Comparison of ENCODE assay signal across 8 cellular contexts in genomic region chr2:38653715-38654494, GRCh38. TPM values are rescaled to one million over a fixed set of nuclear protein-coding genes. Genes with fewer than 3 reads are reported as not detected.
DNase-seq lines count a peak whose midpoint lies in the region; ATAC-seq, FAIRE-seq and TF ChIP-seq lines count a peak whose summit lies in the region.

No MANE protein-coding gene starts in this region.

- H3K4me3 Mint-ChIP-seq in T-helper 17 cell (peak overlapping the region; percentile 57), astrocyte (ENCODE audit: unreplicated experiment) (no peak overlapping the region)

- TF ChIP-seq CTCF in astrocyte (IDR thresholded peaks at IDR 0.05; ENCODE audit: insufficient read depth, low read depth, low read length) (no peak), stomach (IDR thresholded peaks at IDR 0.05) (no peak)

- intact Hi-C loops in stomach (cut with DNase I; ENCODE audit: low total_unique reads): no loop called here

- H3K9me3 ChIP-seq in T-helper 17 cell (ENCODE audit: control insufficient read depth, low read length, poor library complexity, severe bottlenecking) (no peaks in the 10 kb centered on the region), astrocyte (ENCODE audit: insufficient read depth, low read depth, low read length) (no peaks in the 10 kb centered on the region), stomach (no peaks in the 10 kb centered on the region)

- no peaks in the 10 kb centered on the region for H3K4me1 ChIP-seq in astrocyte (ENCODE audit: insufficient read depth, low read length)
- peaks cover 0 to 24% (median 9%) of the 10 kb centered on the region in 4 donors for H3K4me1 ChIP-seq in stomach

- no peak overlapping the region for H3K4me3 ChIP-seq in astrocyte (ENCODE audit: insufficient read depth, low read depth, low read length)
- no peak overlapping the region for H3K4me3 ChIP-seq in stomach

- H3K27ac ChIP-seq in astrocyte (ENCODE audit: low read depth, low read length) (no peak overlapping the region), stomach (peak overlapping the region in 1 of 5 donors; percentile 54)

- no peak for TF ChIP-seq POLR2A in stomach (IDR thresholded peaks at IDR 0.05)

- H2AFZ ChIP-seq in astrocyte (ENCODE audit: low read depth, low read length): no peak overlapping the region

- H3K79me2 ChIP-seq in astrocyte (ENCODE audit: insufficient read depth, low read length): no peaks in the 10 kb centered on the region

- ATAC-seq in GM19463 (IDR thresholded peaks at IDR 0.05; ENCODE audit: unreplicated experiment): peak; percentile 67
- peak; percentile 90 for ATAC-seq in T-helper 17 cell
- ATAC-seq in GM19324 (IDR thresholded peaks at IDR 0.05; ENCODE audit: low FRiP score, unreplicated experiment): no peak
- ATAC-seq in GM21360 (IDR thresholded peaks at IDR 0.05; ENCODE audit: unreplicated experiment): no peak

- peaks cover 4% of the 10 kb centered on the region for H3K27me3 ChIP-seq in astrocyte (ENCODE audit: insufficient read depth, low read length)
- H3K27me3 ChIP-seq in stomach: no peaks in the 10 kb centered on the region

- H3K27me3 Mint-ChIP-seq in T-helper 17 cell: no peaks in the 10 kb centered on the region
- H3K27me3 Mint-ChIP-seq in astrocyte (ENCODE audit: low read depth, unreplicated experiment): peaks cover 5% of the 10 kb centered on the region

- 72 to 87% (median 83%) methylated on average over 9 of the region's 9 CpGs for WGBS in stomach, 5 donors

- H3K4me2 ChIP-seq in astrocyte (ENCODE audit: low read length): peak overlapping the region; percentile 19

- FAIRE-seq in astrocyte (lab: Jason Lieb, UNC): no peak

- H3K36me3 ChIP-seq in astrocyte (ENCODE audit: insufficient read depth, low read length) (no peaks in the 10 kb centered on the region), stomach (no peaks in the 10 kb centered on the region)

- H3K36me3 Mint-ChIP-seq in T-helper 17 cell (ENCODE audit: low read depth) (peaks cover 2% of the 10 kb centered on the region), astrocyte (ENCODE audit: low read depth, unreplicated experiment) (no peaks in the 10 kb centered on the region)

- peaks cover 41% of the 10 kb centered on the region for H3K4me1 Mint-ChIP-seq in T-helper 17 cell
- H3K4me1 Mint-ChIP-seq in astrocyte (ENCODE audit: low read depth, unreplicated experiment): peaks cover 10% of the 10 kb centered on the region

- H3K27ac Mint-ChIP-seq in T-helper 17 cell (peak overlapping the region; percentile 97), astrocyte (ENCODE audit: unreplicated experiment) (no peak overlapping the region)

- DNase-seq in T-helper 17 cell: peak in 1 of 3 donors; percentile 44
- DNase-seq in astrocyte (ENCODE audit: low read depth): no peak
- peak; percentile 74 for DNase-seq in stimulated activated CD4-positive, alpha-beta T cell treated with anti-CD3 and anti-CD28 coated beads, Interleukin-4, amount 100 ng/mL, for 1 hour
- no peak for DNase-seq in stomach
- no peak for DNase-seq in DMS 273 (lab: John Stamatoyannopoulos, UW; ENCODE audit: unreplicated experiment)

- H3K9ac ChIP-seq in astrocyte (ENCODE audit: low read length): no peak overlapping the region

- no peaks in the 10 kb centered on the region for H3K9me3 Mint-ChIP-seq in astrocyte (ENCODE audit: unreplicated experiment)

- no peaks in the 10 kb centered on the region for H4K20me1 ChIP-seq in astrocyte (ENCODE audit: insufficient read depth, low read length)

- no peak for TF ChIP-seq EP300 in stomach (IDR thresholded peaks at IDR 0.05)

RNA-seq across cellular contexts. Expression of gene GALM, which starts 12.0 kb away (rescaled TPM):
- 10 to 100 TPM; 18.5 to 28.3 TPM for total RNA-seq in T-helper 17 cell
- 9.8 and 10.1 TPM in 2 replicates for total RNA-seq in astrocyte
- 10 to 100 TPM in 1 of 5 donors, 1 to 10 TPM in 3, not detected in 1; 2.2 to 17.8 (median 6.7) TPM for total RNA-seq in stomach
- 10 to 100 TPM in 2 of 3 donors, 1 to 10 TPM in 1; 7.6 to 15.3 (median 12.3) TPM for polyA plus RNA-seq in stomach

RNA-seq across cellular contexts. Expression of gene HNRNPLL, which starts 51.2 kb away (rescaled TPM):
- total RNA-seq in T-helper 17 cell (10 to 100 TPM; 81.5 to 91.5 TPM), astrocyte (55.9 and 57.5 TPM in 2 replicates), stomach (10 to 100 TPM; 22.9 to 97.9 (median 39.1) TPM)
- 10 to 100 TPM; 12.2 to 13.6 (median 13.0) TPM for polyA plus RNA-seq in stomach

Comparison
In these comparisons a context has a peak if more than half of its experiments do, and no peak if none do; other contexts are left out.
1. ATAC-seq: peak in GM19463 (single experiment) and T-helper 17 cell (single experiment); none in GM19324 (single experiment) and GM21360 (single experiment).